ENCODE assay signal across 25 cellular contexts in genomic region chr2:122081743-122082142, GRCh38.
DNase-seq lines count a peak whose midpoint lies in the region; TF ChIP-seq lines count a peak whose summit lies in the region.
"Had no signal": no experiment of that assay in that cellular context is flagged by ENCODE, and none has a peak within 500 bp of the region (broad histone marks: within the 10 kb centered on the region; RNA-seq: fewer than 3 reads in every experiment).

No MANE protein-coding gene starts in this region.

- no peaks in the 10 kb centered on the region for H4K20me1 ChIP-seq in osteoblast (ENCODE audit: insufficient read depth, low read length)

- H3K9me3 ChIP-seq in osteoblast (ENCODE audit: low read depth, low read length) = no peaks in the 10 kb centered on the region
- H3K9me3 ChIP-seq: body of pancreas, Caco-2, right lobe of liver had no signal

- H3K79me2 ChIP-seq in osteoblast (ENCODE audit: insufficient read depth, low read length) = no peaks in the 10 kb centered on the region

- H3K4me2 ChIP-seq in osteoblast (ENCODE audit: insufficient read depth, low read length) = no peak overlapping the region

- H3K4me3 ChIP-seq in osteoblast (ENCODE audit: insufficient read depth, low read length) = no peak overlapping the region
- H3K4me3 ChIP-seq: body of pancreas, right lobe of liver, SK-N-MC had no signal

- H3K4me1 ChIP-seq in osteoblast (ENCODE audit: insufficient read depth, low read length) = no peaks in the 10 kb centered on the region
- H3K4me1 ChIP-seq: body of pancreas, Caco-2, foreskin keratinocyte, right lobe of liver had no signal

- peak; percentile 24 for DNase-seq in NCI-H1436 (lab: John Stamatoyannopoulos, UW)
- DNase-seq in NCI-H1436 treated with DMSO at 0.1 percent for 48 hours (lab: John Stamatoyannopoulos, UW) = no peak
- peak; percentile 69 for DNase-seq in NCI-H2029 treated with DMSO at 0.1 percent for 48 hours (lab: John Stamatoyannopoulos, UW)
- peak; percentile 66 to 81 for DNase-seq in NCI-H526 (lab: John Stamatoyannopoulos, UW)
- DNase-seq in osteoblast (ENCODE audit: insufficient read length, low spot score, missing footprints) = peak; percentile 18
- DNase-seq in SKM-1 (lab: John Stamatoyannopoulos, UW; ENCODE audit: unreplicated experiment) = no peak
- no peak for DNase-seq in activated CD8-positive, alpha-beta memory T cell treated with anti-CD3 and anti-CD28 coated beads, Interleukin-2, amount 50 U/mL, for 48 hours
- DNase-seq in cortex of kidney (lab: John Stamatoyannopoulos, UW) = no peak
- DNase-seq: activated CD4-positive, alpha-beta T cell treated with anti-CD3 and anti-CD28 coated beads, Interleukin-2, amount 50 U/mL, for 1 hour; activated CD8-positive, alpha-beta memory T cell treated with anti-CD3 and anti-CD28 coated beads, Interleukin-2, amount 50 U/mL, for 4 hours; activated naive CD8-positive, alpha-beta T cell treated with anti-CD3 and anti-CD28 coated beads, Interleukin-2, amount 50 U/mL, for 24 hours; body of pancreas; Caco-2; effector CD4-positive, alpha-beta T cell; erythroblast; foreskin keratinocyte; GOT3; immature natural killer cell; IMR-90; naive thymus-derived CD8-positive, alpha-beta T cell; NCI-H2171; right lobe of liver; RPMI8226 had no signal

- H3K27me3 ChIP-seq in osteoblast (ENCODE audit: insufficient read depth, low read length) = no peaks in the 10 kb centered on the region
- H3K27me3 ChIP-seq: body of pancreas, foreskin keratinocyte, right lobe of liver had no signal

- H3K36me3 ChIP-seq in osteoblast (ENCODE audit: insufficient read depth, low read length) = no peaks in the 10 kb centered on the region
- H3K36me3 ChIP-seq: right lobe of liver had no signal

- H2AFZ ChIP-seq in osteoblast (ENCODE audit: low read length) = no peak overlapping the region

- H3K27ac ChIP-seq in osteoblast (ENCODE audit: low read depth, low read length) = no peak overlapping the region
- H3K27ac ChIP-seq: body of pancreas, foreskin keratinocyte, right lobe of liver, SK-N-MC, VCaP had no signal

- no peak for TF ChIP-seq CTCF in osteoblast (IDR thresholded peaks at IDR 0.05; ENCODE audit: extremely low read depth, low read depth, low read length)

Comparison
In these comparisons a context has a peak if more than half of its experiments do, and no peak if none do; other contexts are left out.
1. DNase-seq: peak in NCI-H1436 (single experiment), NCI-H2029 treated with DMSO at 0.1 percent for 48 hours (single experiment), NCI-H526 (2 of 2) and osteoblast (single experiment); none in NCI-H1436 treated with DMSO at 0.1 percent for 48 hours (single experiment), SKM-1 (single experiment), activated CD8-positive, alpha-beta memory T cell treated with anti-CD3 and anti-CD28 coated beads, Interleukin-2, amount 50 U/mL, for 48 hours (single experiment) and cortex of kidney (single experiment).